28 cellular contexts compared by ENCODE assay signal in the genomic region with DNA sequence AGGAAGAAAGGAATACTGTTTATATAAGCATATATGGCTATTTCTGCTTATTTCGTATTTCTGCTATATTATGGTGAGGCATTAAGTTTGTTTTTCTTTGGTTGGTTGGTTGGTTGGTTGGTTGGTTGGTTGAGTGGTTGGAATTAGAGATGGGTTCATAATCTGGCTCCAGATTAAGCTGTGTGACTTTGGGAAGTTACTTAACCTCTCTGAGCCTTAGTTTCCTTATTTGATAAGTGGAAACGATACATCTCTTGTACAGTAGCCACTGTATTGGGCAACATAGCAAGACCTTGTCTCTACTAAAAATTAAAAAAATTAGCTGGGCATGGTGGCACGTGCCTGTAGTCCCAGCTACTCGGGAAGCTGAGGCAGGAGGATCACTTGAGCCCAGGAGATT.
"Had no signal": no experiment of that assay in that cellular context is flagged by ENCODE, and none has a peak within 500 bp of the region (broad histone marks: within the 10 kb centered on the region; RNA-seq: fewer than 3 reads in every experiment).

No MANE protein-coding gene starts in this region.

- H3K27me3 Mint-ChIP-seq: activated B cell treated with CpG ODN at 0.5 μM for 24 hours; activated CD4-positive, alpha-beta memory T cell treated with anti-CD3 and anti-CD28 coated beads for 36 hours; activated CD4-positive, alpha-beta T cell treated with anti-CD3 and anti-CD28 coated beads, Interleukin-2, amount 10 ng/mL, durations not matched to agents 24 days and 14 days; activated naive CD4-positive, alpha-beta T cell treated with anti-CD3 and anti-CD28 coated beads, Interleukin-2, amount 10 ng/mL, durations not matched to agents 7 days and 5 days; brain; central memory CD8-positive, alpha-beta T cell had no signal

- H3K27ac ChIP-seq: SK-N-MC had no signal

- H3K4me3 Mint-ChIP-seq: activated B cell treated with CpG ODN at 0.5 μM for 24 hours; activated CD4-positive, alpha-beta memory T cell treated with anti-CD3 and anti-CD28 coated beads for 36 hours; activated CD4-positive, alpha-beta T cell treated with anti-CD3 and anti-CD28 coated beads, Interleukin-2, amount 10 ng/mL, durations not matched to agents 24 days and 14 days; activated naive CD4-positive, alpha-beta T cell treated with anti-CD3 and anti-CD28 coated beads, Interleukin-2, amount 10 ng/mL, durations not matched to agents 7 days and 5 days; activated T-cell treated with anti-CD3 and anti-CD28 coated beads, Interleukin-2, amount 50 U/mL, for 4 hours; brain; central memory CD8-positive, alpha-beta T cell; T-helper 1 cell treated with Interleukin-12 subunit alpha and Interleukin-12 subunit beta and Interleukin-4 antibody, amounts not matched to agents 30 μg/mL and 1 μg/mL, for 36 hours had no signal

- H3K4me3 ChIP-seq: SK-N-MC had no signal

- H3K9me3 Mint-ChIP-seq: activated B cell treated with CpG ODN at 0.5 μM for 24 hours; activated CD4-positive, alpha-beta memory T cell treated with anti-CD3 and anti-CD28 coated beads for 36 hours; activated CD4-positive, alpha-beta T cell treated with anti-CD3 and anti-CD28 coated beads, Interleukin-2, amount 10 ng/mL, durations not matched to agents 24 days and 14 days; activated naive CD4-positive, alpha-beta T cell treated with anti-CD3 and anti-CD28 coated beads, Interleukin-2, amount 10 ng/mL, durations not matched to agents 7 days and 5 days; activated T-cell treated with anti-CD3 and anti-CD28 coated beads, Interleukin-2, amount 50 U/mL, for 4 hours; brain; central memory CD8-positive, alpha-beta T cell; T-helper 1 cell treated with Interleukin-12 subunit alpha and Interleukin-12 subunit beta and Interleukin-4 antibody, amounts not matched to agents 30 μg/mL and 1 μg/mL, for 36 hours had no signal

- FAIRE-seq: astrocyte had no signal

- ATAC-seq: activated T-cell treated with anti-CD3 and anti-CD28 coated beads, Interleukin-2, amount 50 U/mL, for 4 hours; Panc1; Right ventricle myocardium inferior had no signal

- H3K27ac Mint-ChIP-seq: activated B cell treated with CpG ODN at 0.5 μM for 24 hours; activated CD4-positive, alpha-beta memory T cell treated with anti-CD3 and anti-CD28 coated beads for 36 hours; activated CD4-positive, alpha-beta T cell treated with anti-CD3 and anti-CD28 coated beads, Interleukin-2, amount 10 ng/mL, durations not matched to agents 24 days and 14 days; activated naive CD4-positive, alpha-beta T cell treated with anti-CD3 and anti-CD28 coated beads, Interleukin-2, amount 10 ng/mL, durations not matched to agents 7 days and 5 days; T-helper 1 cell treated with Interleukin-12 subunit alpha and Interleukin-12 subunit beta and Interleukin-4 antibody, amounts not matched to agents 30 μg/mL and 1 μg/mL, for 36 hours had no signal

- DNase-seq: activated B cell treated with CpG ODN at 0.5 μM for 24 hours; activated CD4-positive, alpha-beta memory T cell treated with anti-CD3 and anti-CD28 coated beads for 36 hours; activated CD4-positive, alpha-beta T cell treated with anti-CD3 and anti-CD28 coated beads for 1 hour; activated CD4-positive, alpha-beta T cell treated with anti-CD3 and anti-CD28 coated beads, Interleukin-2, amount 10 ng/mL, durations not matched to agents 24 days and 14 days; activated CD8-positive, alpha-beta memory T cell treated with anti-CD3 and anti-CD28 coated beads for 24 hours; activated gamma-delta T cell; activated naive CD4-positive, alpha-beta T cell treated with anti-CD3 and anti-CD28 coated beads, Interleukin-2, amount 10 ng/mL, durations not matched to agents 7 days and 5 days; activated T-cell treated with anti-CD3 and anti-CD28 coated beads, Interleukin-2, amount 50 U/mL, for 4 hours; amygdala; Karpas-422; MM.1S; NCI-H1105 treated with DMSO at 0.1 percent for 48 hours; NCI-H1436 treated with DMSO at 0.1 percent for 48 hours; NCI-H187; NCI-H2081; NCI-H510A treated with DMSO at 0.1 percent for 48 hours; NCI-H69; NK-92 treated with Interleukin-12 subunit alpha and Interleukin-12 subunit beta, amount 100 ng/mL, for 24 hours; OCI-M1; RPMI8226; SW 1271 had no signal
